Comparison of ENCODE assay signal across 10 cellular contexts in genomic region chr5:134547579-134547978, GRCh38. TPM values are rescaled to one million over a fixed set of nuclear protein-coding genes. Genes with fewer than 3 reads are reported as not detected.
DNase-seq lines count a peak whose midpoint lies in the region; ATAC-seq, FAIRE-seq and TF ChIP-seq lines count a peak whose summit lies in the region.
"Had no signal": no experiment of that assay in that cellular context is flagged by ENCODE, and none has a peak within 500 bp of the region (broad histone marks: within the 10 kb centered on the region; RNA-seq: fewer than 3 reads in every experiment).

No MANE protein-coding gene starts in this region.

- H3K4me3 ChIP-seq in astrocyte (ENCODE audit: insufficient read depth, low read depth, low read length), result no peak overlapping the region
- no peak overlapping the region for H3K4me3 ChIP-seq in kidney (ENCODE audit: low read length in 2 of 2)

- FAIRE-seq in astrocyte (lab: Jason Lieb, UNC) (no peak), kidney (lab: Jason Lieb, UNC) (no peak)

- H3K27me3 ChIP-seq in astrocyte (ENCODE audit: insufficient read depth, low read length), result no peaks in the 10 kb centered on the region

- H3K36me3 ChIP-seq in astrocyte (ENCODE audit: insufficient read depth, low read length) (no peaks in the 10 kb centered on the region), kidney (ENCODE audit: control insufficient read depth in 1 of 2, insufficient read depth in 2 of 2, low read length in 2 of 2) (peaks cover 21 to 41% of the 10 kb centered on the region in 2 donors)

- no peaks in the 10 kb centered on the region for H3K27me3 Mint-ChIP-seq in stimulated activated naive CD8-positive, alpha-beta T cell treated with anti-CD3 and anti-CD28 coated beads, Interleukin-15, Interleukin-2, amounts not matched to agents 100 ng/mL and 50 ng/mL, for 24 hours
- H3K27me3 Mint-ChIP-seq in astrocyte (ENCODE audit: low read depth, unreplicated experiment), result no peaks in the 10 kb centered on the region
- H3K27me3 Mint-ChIP-seq in T-helper 2 cell treated with Interferon-gamma antibody and Interleukin-4, amounts not matched to agents 5 μg/mL and 100 μg/mL, for 36 hours (ENCODE audit: low read depth), result no peaks in the 10 kb centered on the region

- H3K36me3 Mint-ChIP-seq in stimulated activated naive CD8-positive, alpha-beta T cell treated with anti-CD3 and anti-CD28 coated beads, Interleukin-15, Interleukin-2, amounts not matched to agents 100 ng/mL and 50 ng/mL, for 24 hours (ENCODE audit: low read depth), result peaks cover 54% of the 10 kb centered on the region
- H3K36me3 Mint-ChIP-seq in astrocyte (ENCODE audit: low read depth, unreplicated experiment), result peaks cover 12% of the 10 kb centered on the region
- peaks cover 34% of the 10 kb centered on the region for H3K36me3 Mint-ChIP-seq in T-helper 2 cell treated with Interferon-gamma antibody and Interleukin-4, amounts not matched to agents 5 μg/mL and 100 μg/mL, for 36 hours (ENCODE audit: low read depth)

- peaks cover 72% of the 10 kb centered on the region for H3K4me1 Mint-ChIP-seq in stimulated activated naive CD8-positive, alpha-beta T cell treated with anti-CD3 and anti-CD28 coated beads, Interleukin-15, Interleukin-2, amounts not matched to agents 100 ng/mL and 50 ng/mL, for 24 hours (ENCODE audit: low read depth)
- H3K4me1 Mint-ChIP-seq in astrocyte (ENCODE audit: low read depth, unreplicated experiment), result peaks cover 15% of the 10 kb centered on the region
- peaks cover 28% of the 10 kb centered on the region for H3K4me1 Mint-ChIP-seq in T-helper 2 cell treated with Interferon-gamma antibody and Interleukin-4, amounts not matched to agents 5 μg/mL and 100 μg/mL, for 36 hours (ENCODE audit: low read depth)

- no peak overlapping the region for H3K4me3 Mint-ChIP-seq in stimulated activated naive CD8-positive, alpha-beta T cell treated with anti-CD3 and anti-CD28 coated beads, Interleukin-15, Interleukin-2, amounts not matched to agents 100 ng/mL and 50 ng/mL, for 24 hours
- no peak overlapping the region for H3K4me3 Mint-ChIP-seq in astrocyte (ENCODE audit: unreplicated experiment)
- H3K4me3 Mint-ChIP-seq in T-helper 2 cell treated with Interferon-gamma antibody and Interleukin-4, amounts not matched to agents 5 μg/mL and 100 μg/mL, for 36 hours, result no peak overlapping the region

- no peak overlapping the region for H3K9ac ChIP-seq in astrocyte (ENCODE audit: low read length)
- no peak overlapping the region for H3K9ac ChIP-seq in kidney (ENCODE audit: low read length in 2 of 2)

- H4K20me1 ChIP-seq in astrocyte (ENCODE audit: insufficient read depth, low read length), result no peaks in the 10 kb centered on the region

- no peaks in the 10 kb centered on the region for H3K9me3 ChIP-seq in astrocyte (ENCODE audit: insufficient read depth, low read depth, low read length)
- H3K9me3 ChIP-seq in kidney (ENCODE audit: control insufficient read depth in 1 of 2, low read length in 2 of 2), result no peaks in the 10 kb centered on the region

- H3K4me1 ChIP-seq in astrocyte (ENCODE audit: insufficient read depth, low read length), result peaks cover 37% of the 10 kb centered on the region
- peaks cover 11 to 29% of the 10 kb centered on the region in 2 donors for H3K4me1 ChIP-seq in kidney (ENCODE audit: control insufficient read depth in 1 of 2, insufficient read depth in 1 of 2, low read depth in 1 of 2, low read length in 2 of 2)

- no peak overlapping the region for H3K4me2 ChIP-seq in astrocyte (ENCODE audit: low read length)

- TF ChIP-seq CTCF in astrocyte (IDR thresholded peaks at IDR 0.05; ENCODE audit: insufficient read depth, low read depth, low read length), result no peak
- no peak for TF ChIP-seq CTCF in kidney (IDR thresholded peaks at IDR 0.05; ENCODE audit: borderline replicate concordance, extremely low read depth, insufficient read depth)

- no peak for DNase-seq in stimulated activated naive CD8-positive, alpha-beta T cell treated with anti-CD3 and anti-CD28 coated beads, Interleukin-15, Interleukin-2, amounts not matched to agents 100 U/mL and 50 U/mL, for 24 hours
- DNase-seq in astrocyte (ENCODE audit: low read depth) (peak; percentile 78), kidney (peak; percentile 43)
- DNase-seq in T-helper 2 cell treated with Interferon-gamma antibody and Interleukin-4, amounts not matched to agents 5 μg/mL and 100 μg/mL, for 36 hours (ENCODE audit: low spot score), result no peak
- DNase-seq: effector CD4-positive, alpha-beta T cell; NCI-H69 had no signal

- H3K9me3 Mint-ChIP-seq in stimulated activated naive CD8-positive, alpha-beta T cell treated with anti-CD3 and anti-CD28 coated beads, Interleukin-15, Interleukin-2, amounts not matched to agents 100 ng/mL and 50 ng/mL, for 24 hours, result no peaks in the 10 kb centered on the region
- no peaks in the 10 kb centered on the region for H3K9me3 Mint-ChIP-seq in astrocyte (ENCODE audit: unreplicated experiment)
- no peaks in the 10 kb centered on the region for H3K9me3 Mint-ChIP-seq in T-helper 2 cell treated with Interferon-gamma antibody and Interleukin-4, amounts not matched to agents 5 μg/mL and 100 μg/mL, for 36 hours

- H3K27ac ChIP-seq in astrocyte (ENCODE audit: low read depth, low read length) (no peak overlapping the region), kidney (ENCODE audit: low read depth in 2 of 2, low read length in 2 of 2) (no peak overlapping the region)

- peak overlapping the region; percentile 84 for H3K27ac Mint-ChIP-seq in stimulated activated naive CD8-positive, alpha-beta T cell treated with anti-CD3 and anti-CD28 coated beads, Interleukin-15, Interleukin-2, amounts not matched to agents 100 ng/mL and 50 ng/mL, for 24 hours
- H3K27ac Mint-ChIP-seq in astrocyte (ENCODE audit: unreplicated experiment), result no peak overlapping the region
- no peak overlapping the region for H3K27ac Mint-ChIP-seq in T-helper 2 cell treated with Interferon-gamma antibody and Interleukin-4, amounts not matched to agents 5 μg/mL and 100 μg/mL, for 36 hours

- no peak overlapping the region for H2AFZ ChIP-seq in astrocyte (ENCODE audit: low read depth, low read length)

- H3K79me2 ChIP-seq in astrocyte (ENCODE audit: insufficient read depth, low read length), result no peaks in the 10 kb centered on the region

- no peak for ATAC-seq in stimulated activated naive CD8-positive, alpha-beta T cell treated with anti-CD3 and anti-CD28 coated beads, Interleukin-15, Interleukin-2, amounts not matched to agents 100 U/mL and 50 U/mL, for 24 hours
- ATAC-seq in HG02610 (IDR thresholded peaks at IDR 0.05; ENCODE audit: unreplicated experiment) (no peak), HG02571 (IDR thresholded peaks at IDR 0.05; ENCODE audit: unreplicated experiment) (no peak), HG03432 (IDR thresholded peaks at IDR 0.05; ENCODE audit: unreplicated experiment) (no peak)

- intact Hi-C loops in kidney (cut with DNase I), result no loop called here

RNA-seq across cellular contexts. Expression of gene JADE2, which starts 22.1 kb away (rescaled TPM):
- total RNA-seq in astrocyte (25.3 and 30.3 TPM in 2 replicates), kidney (99.6 TPM)
- polyA plus RNA-seq in kidney (ENCODE audit: insufficient read depth, low read depth, low replicate concordance), result 9.2 TPM

Comparison
In these comparisons a context has a peak if more than half of its experiments do, and no peak if none do; other contexts are left out.
1. DNase-seq: peak in astrocyte (single experiment) and kidney (single experiment); none in stimulated activated naive CD8-positive, alpha-beta T cell treated with anti-CD3 and anti-CD28 coated beads, Interleukin-15, Interleukin-2, amounts not matched to agents 100 U/mL and 50 U/mL, for 24 hours (single experiment) and T-helper 2 cell treated with Interferon-gamma antibody and Interleukin-4, amounts not matched to agents 5 μg/mL and 100 μg/mL, for 36 hours (single experiment).